Comparison of ENCODE assay signal across 1 cellular context in the genomic region with DNA sequence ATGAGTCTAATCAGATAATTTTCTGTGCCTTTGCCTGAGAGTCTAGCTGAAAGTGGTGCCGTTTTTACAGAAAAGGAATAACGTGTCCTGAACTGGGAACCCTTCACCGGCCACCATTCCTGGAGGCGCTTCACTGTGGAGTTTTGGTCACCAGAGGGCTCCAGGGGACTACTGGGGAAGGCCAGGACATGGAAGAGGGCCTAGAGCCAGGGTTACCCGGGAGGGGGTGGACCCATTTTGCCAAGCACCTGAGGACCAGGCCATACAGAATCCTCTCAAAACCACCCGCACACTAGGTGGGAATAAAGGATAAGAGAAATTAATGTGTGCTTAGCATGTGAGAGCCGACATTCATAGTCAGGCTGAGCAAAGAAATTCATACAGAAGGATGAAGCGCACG.
TF ChIP-seq lines count a peak whose summit lies in the region.

No MANE protein-coding gene starts in this region.

TF ChIP-seq in HepG2, 621 proteins besides CTCF, POLR2A, EP300 and RAD21 (continues in another document):
- peak; percentile 33; the same call in 1 of the 2 replicates for TF ChIP-seq ZNF687 (CRISPR knock-in tag; IDR thresholded peaks at IDR 0.05)
- 0 out of 2 replicates have a peak, but pooled peaks have one; percentile 27 for TF ChIP-seq FOXC1 (CRISPR knock-in tag; IDR thresholded peaks at IDR 0.05; ENCODE audit: borderline replicate concordance)
- peak; percentile 14; the same call in 1 of the 2 replicates for TF ChIP-seq FOXA3 (CRISPR knock-in tag; IDR thresholded peaks at IDR 0.05)
- peak; percentile 44; the same call in 1 of the 2 replicates for TF ChIP-seq ZNF331 (CRISPR knock-in tag; IDR thresholded peaks at IDR 0.05)
- peak; percentile 44; the same call in 1 of the 2 replicates for TF ChIP-seq TSC22D2 (CRISPR knock-in tag; IDR thresholded peaks at IDR 0.05; ENCODE audit: borderline replicate concordance)
- TF ChIP-seq HMGXB4 (CRISPR knock-in tag; IDR thresholded peaks at IDR 0.05; ENCODE audit: borderline replicate concordance in 1 of 2, low read depth in 1 of 2), result peak; percentile 71 to 81
- TF ChIP-seq STAG1 (CRISPR knock-in tag; IDR thresholded peaks at IDR 0.05), result peak; percentile 98
- TF ChIP-seq ZNF614 (CRISPR knock-in tag; IDR thresholded peaks at IDR 0.05; ENCODE audit: borderline replicate concordance), result 0 out of 2 replicates have a peak, but pooled peaks have one; percentile 28
- TF ChIP-seq ZBTB26 (CRISPR knock-in tag; IDR thresholded peaks at IDR 0.05; ENCODE audit: borderline replicate concordance), result 0 out of 2 replicates have a peak, but pooled peaks have one; percentile 59
- peak; percentile 57; the same call in 1 of the 2 replicates for TF ChIP-seq PATZ1 (CRISPR knock-in tag; IDR thresholded peaks at IDR 0.05)
- TF ChIP-seq CBX5 (CRISPR knock-in tag; IDR thresholded peaks at IDR 0.05; ENCODE audit: borderline replicate concordance), result peak; percentile 54; the same call in 1 of the 2 replicates
- TF ChIP-seq SMAD3 (CRISPR knock-in tag; IDR thresholded peaks at IDR 0.05), result 0 out of 2 replicates have a peak, but pooled peaks have one; percentile 63
- TF ChIP-seq, protein P1, sequence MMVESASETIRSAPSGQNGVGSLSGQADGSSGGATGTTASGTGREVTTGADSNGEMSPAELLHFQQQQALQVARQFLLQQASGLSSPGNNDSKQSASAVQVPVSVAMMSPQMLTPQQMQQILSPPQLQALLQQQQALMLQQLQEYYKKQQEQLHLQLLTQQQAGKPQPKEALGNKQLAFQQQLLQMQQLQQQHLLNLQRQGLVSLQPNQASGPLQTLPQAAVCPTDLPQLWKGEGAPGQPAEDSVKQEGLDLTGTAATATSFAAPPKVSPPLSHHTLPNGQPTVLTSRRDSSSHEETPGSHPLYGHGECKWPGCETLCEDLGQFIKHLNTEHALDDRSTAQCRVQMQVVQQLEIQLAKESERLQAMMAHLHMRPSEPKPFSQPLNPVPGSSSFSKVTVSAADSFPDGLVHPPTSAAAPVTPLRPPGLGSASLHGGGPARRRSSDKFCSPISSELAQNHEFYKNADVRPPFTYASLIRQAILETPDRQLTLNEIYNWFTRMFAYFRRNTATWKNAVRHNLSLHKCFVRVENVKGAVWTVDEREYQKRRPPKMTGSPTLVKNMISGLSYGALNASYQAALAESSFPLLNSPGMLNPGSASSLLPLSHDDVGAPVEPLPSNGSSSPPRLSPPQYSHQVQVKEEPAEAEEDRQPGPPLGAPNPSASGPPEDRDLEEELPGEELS (CRISPR knock-in tag; IDR thresholded peaks at IDR 0.05), result peak; percentile 29; the same call in 1 of the 2 replicates
- peak; percentile 55; the same call in 1 of the 2 replicates for TF ChIP-seq ZFX (CRISPR knock-in tag; IDR thresholded peaks at IDR 0.05; ENCODE audit: low read depth)
- TF ChIP-seq, protein P2, sequence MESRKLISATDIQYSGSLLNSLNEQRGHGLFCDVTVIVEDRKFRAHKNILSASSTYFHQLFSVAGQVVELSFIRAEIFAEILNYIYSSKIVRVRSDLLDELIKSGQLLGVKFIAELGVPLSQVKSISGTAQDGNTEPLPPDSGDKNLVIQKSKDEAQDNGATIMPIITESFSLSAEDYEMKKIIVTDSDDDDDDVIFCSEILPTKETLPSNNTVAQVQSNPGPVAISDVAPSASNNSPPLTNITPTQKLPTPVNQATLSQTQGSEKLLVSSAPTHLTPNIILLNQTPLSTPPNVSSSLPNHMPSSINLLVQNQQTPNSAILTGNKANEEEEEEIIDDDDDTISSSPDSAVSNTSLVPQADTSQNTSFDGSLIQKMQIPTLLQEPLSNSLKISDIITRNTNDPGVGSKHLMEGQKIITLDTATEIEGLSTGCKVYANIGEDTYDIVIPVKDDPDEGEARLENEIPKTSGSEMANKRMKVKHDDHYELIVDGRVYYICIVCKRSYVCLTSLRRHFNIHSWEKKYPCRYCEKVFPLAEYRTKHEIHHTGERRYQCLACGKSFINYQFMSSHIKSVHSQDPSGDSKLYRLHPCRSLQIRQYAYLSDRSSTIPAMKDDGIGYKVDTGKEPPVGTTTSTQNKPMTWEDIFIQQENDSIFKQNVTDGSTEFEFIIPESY (CRISPR knock-in tag; IDR thresholded peaks at IDR 0.05), result 0 out of 2 replicates have a peak, but pooled peaks have one; percentile 23
- peak; percentile 56; the same call in 1 of the 2 replicates for TF ChIP-seq KAT8 (CRISPR knock-in tag; IDR thresholded peaks at IDR 0.05)
- TF ChIP-seq ZNF800 (CRISPR knock-in tag; IDR thresholded peaks at IDR 0.05), result peak; percentile 87
- TF ChIP-seq THAP11 (CRISPR knock-in tag; IDR thresholded peaks at IDR 0.05), result 0 out of 2 replicates have a peak, but pooled peaks have one; percentile 42
- TF ChIP-seq SNAPC2 (CRISPR knock-in tag; IDR thresholded peaks at IDR 0.05), result 0 out of 2 replicates have a peak, but pooled peaks have one; percentile 52
- TF ChIP-seq THRA (CRISPR knock-in tag; IDR thresholded peaks at IDR 0.05; ENCODE audit: borderline replicate concordance), result peak; percentile 52; the same call in 1 of the 2 replicates
- TF ChIP-seq ZBED4 (CRISPR knock-in tag; IDR thresholded peaks at IDR 0.05; ENCODE audit: borderline replicate concordance), result peak; percentile 69; the same call in 1 of the 2 replicates
- TF ChIP-seq KDM2A (CRISPR knock-in tag; IDR thresholded peaks at IDR 0.05; ENCODE audit: borderline replicate concordance, low read depth), result peak; percentile 66; the same call in 1 of the 2 replicates
